In genomic region chr16:50568187-50568830, GRCh38 we compare ENCODE assay signal across 1 cellular context.
TF ChIP-seq lines count a peak whose summit lies in the region.

No MANE protein-coding gene starts in this region.

TF ChIP-seq in HepG2, 621 proteins besides CTCF, POLR2A, EP300 and RAD21:
- TF ChIP-seq AGO2 (optimal IDR thresholded peaks at IDR 0.05; ENCODE audit: low read depth, low read length) (peak; percentile 64), RBFOX2 (IDR thresholded peaks at IDR 0.05; ENCODE audit: low read depth, low read length) (peak; percentile 65), ZNF12 (CRISPR knock-in tag; IDR thresholded peaks at IDR 0.05) (no peak), BRD4 (CRISPR knock-in tag; IDR thresholded peaks at IDR 0.05) (no peak), POLR2G (IDR thresholded peaks at IDR 0.05; ENCODE audit: low read depth, low read length) (0 out of 2 replicates have a peak, but pooled peaks have one; percentile 40), RBM22 (optimal IDR thresholded peaks at IDR 0.05; ENCODE audit: low read length) (peak; percentile 96)
